ENCODE assay signal across 9 cellular contexts in genomic region chr15:101725073-101725472, GRCh38. TPM values are rescaled to one million over a fixed set of nuclear protein-coding genes. Genes with fewer than 3 reads are reported as not detected.
DNase-seq lines count a peak whose midpoint lies in the region; ATAC-seq, FAIRE-seq and TF ChIP-seq lines count a peak whose summit lies in the region.
"Had no signal": no experiment of that assay in that cellular context is flagged by ENCODE, and none has a peak within 500 bp of the region (broad histone marks: within the 10 kb centered on the region; RNA-seq: fewer than 3 reads in every experiment).

No MANE protein-coding gene starts in this region.

- H4K20me1 ChIP-seq in DND-41 (ENCODE audit: insufficient read depth, low read length) (no peaks in the 10 kb centered on the region), K562 (replicated peaks; ENCODE audit: control insufficient read depth, insufficient read depth, low read length) (no peaks in the 10 kb centered on the region)

- no peak for TF ChIP-seq POLR2A in K562 (conservative IDR thresholded peaks at IDR 0.05)

- peak; percentile 52 for FAIRE-seq in K562 (lab: Jason Lieb, UNC)

- H3K27me3 ChIP-seq in CD4-positive, CD25-positive, alpha-beta regulatory T cell (ENCODE audit: control insufficient read depth, insufficient read depth, low read length) = no peaks in the 10 kb centered on the region
- H3K27me3 ChIP-seq in DND-41 (ENCODE audit: insufficient read depth, low read length, poor library complexity) = no peaks in the 10 kb centered on the region
- no peaks in the 10 kb centered on the region for H3K27me3 ChIP-seq in K562 (ENCODE audit: control insufficient read depth in 2 of 2, insufficient read depth in 2 of 2, low read length in 2 of 2)

- in situ Hi-C loops in K562 (cut with MboI) = no loop called here

- H3K9me3 ChIP-seq in CD4-positive, CD25-positive, alpha-beta regulatory T cell (ENCODE audit: control insufficient read depth in 2 of 2, low read length in 2 of 2) = no peaks in the 10 kb centered on the region
- H3K9me3 ChIP-seq in DND-41 (ENCODE audit: insufficient read depth, low read length, severe bottlenecking) (no peaks in the 10 kb centered on the region), K562 (replicated peaks; ENCODE audit: control insufficient read depth, insufficient read depth, low read depth, low read length) (no peaks in the 10 kb centered on the region)

- intact Hi-C loops in K562 (cut with micrococcal nuclease) = no loop called here

- H3K9me1 ChIP-seq in K562 (ENCODE audit: control insufficient read depth, insufficient read depth, low read length) = no peaks in the 10 kb centered on the region

- no peak overlapping the region for H3K9ac ChIP-seq in DND-41 (ENCODE audit: low read depth, low read length)
- H3K9ac ChIP-seq in K562 (ENCODE audit: insufficient read depth in 1 of 2, low read depth in 2 of 2, low read length in 2 of 2) = peak overlapping the region in 1 of 2 experiments; percentile 51; a peak in 2 of 4 replicates

- H3K36me3 ChIP-seq in CD4-positive, CD25-positive, alpha-beta regulatory T cell (ENCODE audit: control insufficient read depth, insufficient read depth, low read length) = peaks cover 18% of the 10 kb centered on the region
- H3K36me3 ChIP-seq in DND-41 (ENCODE audit: insufficient read depth, low read length) = peaks cover 16% of the 10 kb centered on the region
- peaks cover 21% of the 10 kb centered on the region; the same call in 2 of the 3 replicates for H3K36me3 ChIP-seq in K562 (ENCODE audit: control insufficient read depth, insufficient read depth, low read length)

- H2AFZ ChIP-seq in DND-41 (ENCODE audit: low read depth, low read length) (peak overlapping the region; percentile 58; the same call in 1 of the 2 replicates), K562 (ENCODE audit: low read depth, low read length) (peak overlapping the region; percentile 93)

- H3K79me2 ChIP-seq in DND-41 (ENCODE audit: insufficient read depth, low read length) (no peaks in the 10 kb centered on the region), K562 (ENCODE audit: control insufficient read depth, insufficient read depth, low read length) (peaks cover 11% of the 10 kb centered on the region; the same call in 2 of the 3 replicates)

- ATAC-seq in CD4-positive, CD25-positive, alpha-beta regulatory T cell (ENCODE audit: low read depth in 2 of 2) = no peak
- ATAC-seq in DND-41 (ENCODE audit: insufficient read depth, low read depth) (no peak), K562 (no peak), GM18858 (IDR thresholded peaks at IDR 0.05; ENCODE audit: unreplicated experiment) (no peak)

- peaks cover 12% of the 10 kb centered on the region for H3K4me1 ChIP-seq in CD4-positive, CD25-positive, alpha-beta regulatory T cell (ENCODE audit: control insufficient read depth, insufficient read depth, low read length, poor library complexity, severe bottlenecking)
- H3K4me1 ChIP-seq in DND-41 (ENCODE audit: insufficient read depth, low read length) (peaks cover 20% of the 10 kb centered on the region), K562 (replicated peaks in 1 of 2; ENCODE audit: control insufficient read depth in 2 of 2, insufficient read depth in 2 of 2, low read length in 2 of 2) (peaks cover 6 to 13% of the 10 kb centered on the region in 2 experiments; a peak in 3 of 5 replicates)

- peaks cover 12 to 24% (median 14%) of the 10 kb centered on the region in 4 donors for H3K4me1 Mint-ChIP-seq in CD4-positive, CD25-positive, alpha-beta regulatory T cell
- H3K4me1 Mint-ChIP-seq in nephron progenitor cell = peaks cover 17% of the 10 kb centered on the region

- peak overlapping the region; percentile 93; the same call in 1 of the 2 replicates for H3K4me2 ChIP-seq in DND-41 (ENCODE audit: insufficient read depth, low read length)
- H3K4me2 ChIP-seq in K562 (ENCODE audit: insufficient read depth, low read length) = peak overlapping the region; percentile 82

- no peaks in the 10 kb centered on the region for H3K9me3 Mint-ChIP-seq in CD4-positive, CD25-positive, alpha-beta regulatory T cell
- no peaks in the 10 kb centered on the region for H3K9me3 Mint-ChIP-seq in nephron progenitor cell

- no peak for TF ChIP-seq EP300 in K562 (IDR thresholded peaks at IDR 0.05; ENCODE audit: low read length)

- H3K27ac Mint-ChIP-seq in CD4-positive, CD25-positive, alpha-beta regulatory T cell = peak overlapping the region in 2 of 3 donors; percentile 60 to 73
- H3K27ac Mint-ChIP-seq in nephron progenitor cell = no peak overlapping the region
- H3K27ac Mint-ChIP-seq: activated naive CD4-positive, alpha-beta T cell treated with anti-CD3 and anti-CD28 coated beads, Interleukin-2, amount 50 U/mL, for 72 hours had no signal

- BruUV-seq in K562 (replicated peaks; lab: Mats Ljungman, UMichigan) = no TSS peak

- TF ChIP-seq RAD21 in K562 (CRISPR knock-in tag; conservative IDR thresholded peaks at IDR 0.05 in 1 of 2, IDR thresholded peaks at IDR 0.05 in 1 of 2) = no peak

- CTCF ChIA-PET in K562 (lab: Yijun Ruan, JAX; ENCODE audit: low intra/inter-chr PET ratio) = no interaction called here

- H3K4me3 ChIP-seq in CD4-positive, CD25-positive, alpha-beta regulatory T cell (ENCODE audit: low read depth, low read length) = no peak overlapping the region
- H3K4me3 ChIP-seq in DND-41 (ENCODE audit: low read depth in 1 of 2, low read length in 2 of 2) = no peak overlapping the region
- H3K4me3 ChIP-seq in K562 = no peak overlapping the region

- no peak for TF ChIP-seq CTCF in DND-41 (IDR thresholded peaks at IDR 0.05; ENCODE audit: borderline replicate concordance, extremely low read depth, low read length, poor library complexity, severe bottlenecking)
- TF ChIP-seq CTCF in K562 (IDR thresholded peaks at IDR 0.05 in 2 of 3, conservative IDR thresholded peaks at IDR 0.05 in 1 of 3; ENCODE audit: insufficient read depth in 2 of 3, low read depth in 1 of 3, low read length in 3 of 3) = no peak
- no peak for TF ChIP-seq CTCF in nephron progenitor cell (IDR thresholded peaks at IDR 0.05)

- DNase-seq in CD4-positive, CD25-positive, alpha-beta regulatory T cell = no peak
- DNase-seq in DND-41 (no peak), K562 (ENCODE audit: extremely low read depth in 1 of 4, low spot score in 3 of 4) (no peak), nephron progenitor cell (no peak), activated gamma-delta T cell (lab: John Stamatoyannopoulos, UW) (no peak), SKM-1 treated with dmso at 0.1 percent for 144 hours (lab: John Stamatoyannopoulos, UW; ENCODE audit: unreplicated experiment) (no peak)

- H3K36me3 Mint-ChIP-seq in CD4-positive, CD25-positive, alpha-beta regulatory T cell = peaks cover 12% of the 10 kb centered on the region
- peaks cover 28% of the 10 kb centered on the region for H3K36me3 Mint-ChIP-seq in nephron progenitor cell (ENCODE audit: low read depth)

- 54% methylated on average over 2 of the region's 2 CpGs for WGBS in K562 (ENCODE audit: insufficient coverage, low coverage, missing lambda C conversion rate)

- no peaks in the 10 kb centered on the region for H3K27me3 Mint-ChIP-seq in CD4-positive, CD25-positive, alpha-beta regulatory T cell
- peaks cover 8% of the 10 kb centered on the region for H3K27me3 Mint-ChIP-seq in nephron progenitor cell (ENCODE audit: low read depth, poor library complexity)
- H3K27me3 Mint-ChIP-seq: dendritic cell treated with granulocyte-macrophage colony-stimulating factor and Interleukin-4, amounts not matched to agents 40 ng/mL and 50 ng/mL, for 4 days had no signal

- no peak overlapping the region for H3K27ac ChIP-seq in CD4-positive, CD25-positive, alpha-beta regulatory T cell (ENCODE audit: insufficient read depth, low read length, poor library complexity, severe bottlenecking)
- H3K27ac ChIP-seq in DND-41 (ENCODE audit: low read length) (no peak overlapping the region), K562 (ENCODE audit: extremely low read depth, low read depth, low read length) (peak overlapping the region; percentile 66; the same call in 2 of the 3 replicates)

- POLR2A ChIA-PET in K562 (lab: Yijun Ruan, JAX) = interaction anchor here (0.6 to 1.8 kb wide), 2 partner anchors 12 to 53 kb away, joined by 3 to 5 read pairs; no protein-coding TSS in a partner anchor

- peak overlapping the region; percentile 61 to 78 (median 66) for H3K4me3 Mint-ChIP-seq in CD4-positive, CD25-positive, alpha-beta regulatory T cell
- peak overlapping the region; percentile 55 for H3K4me3 Mint-ChIP-seq in nephron progenitor cell
- H3K4me3 Mint-ChIP-seq: dendritic cell treated with granulocyte-macrophage colony-stimulating factor and Interleukin-4, amounts not matched to agents 40 ng/mL and 50 ng/mL, for 4 days had no signal

TF ChIP-seq in K562, 482 proteins besides CTCF, POLR2A, EP300 and RAD21:
- peak; percentile 54 for TF ChIP-seq ZFP36 (IDR thresholded peaks at IDR 0.05; ENCODE audit: low read depth, low read length, partially characterized antibody)
- TF ChIP-seq SMARCA5 (IDR thresholded peaks at IDR 0.05) = 0 out of 2 replicates have a peak, but pooled peaks have one; percentile 38
- TF ChIP-seq CHD4 (IDR thresholded peaks at IDR 0.05; ENCODE audit: insufficient read depth, insufficient replicate concordance, low read depth, low read length, poor library complexity, severe bottlenecking) = no peak
- no peak for TF ChIP-seq PHB (CRISPR knock-in tag; IDR thresholded peaks at IDR 0.05)
- TF ChIP-seq RBM25 (IDR thresholded peaks at IDR 0.05; ENCODE audit: low read depth, low read length, severe bottlenecking) = peak; percentile 16
- peak; percentile 67; the same call in 1 of the 2 replicates for TF ChIP-seq BCOR (IDR thresholded peaks at IDR 0.05)

RNA-seq across cellular contexts. Expression of gene TARS3, which starts 0.8 kb away (rescaled TPM):
- 15.9 TPM for total RNA-seq in CD4-positive, CD25-positive, alpha-beta regulatory T cell
- polyA plus RNA-seq in CD4-positive, CD25-positive, alpha-beta regulatory T cell = 10 to 100 TPM in 1 of 4 donors, 1 to 10 TPM in 3; 6.5 to 10.1 (median 8.1) TPM
- total RNA-seq in K562 (2011; cell fraction: chromatin; rRNA removed; ENCODE audit: low replicate concordance) = 10.9 and 23.9 TPM in 2 replicates
- total RNA-seq in K562 (2011; cell fraction: nucleolus; rRNA removed) = 7.0 and 8.3 TPM in 2 replicates
- 10.9 and 14.0 TPM in 2 replicates for total RNA-seq in K562 (2011; cell fraction: nucleoplasm; rRNA removed)
- total RNA-seq in K562 (2014; rRNA removed) (12.1 and 13.3 TPM in 2 replicates), K562 (2014; rRNA removed; fragmentation: Illumina TruSeq; extraction: Trizol) (13.2 and 14.5 TPM in 2 replicates), K562 (2015; rRNA removed; fragmentation: Illumina TruSeq; extraction: Trizol) (14.3 and 14.7 TPM in 2 replicates), K562 (2021) (8.6 and 8.7 TPM in 2 replicates)
- polyA plus RNA-seq in K562 (2011; rRNA removed) (5.1 and 5.8 TPM in 2 replicates), K562 (2014; fragmentation: Illumina TruSeq; extraction: Trizol) (8.1 and 9.8 TPM in 2 replicates), K562 (2014; fragmentation: Nextera tagmentation; extraction: Ambion mirVana) (1 to 10 TPM; 2.1 to 3.0 TPM), K562 (2014; rRNA removed) (10.0 and 10.9 TPM in 2 replicates)
- 1.7 and 2.2 TPM in 2 replicates for polyA plus RNA-seq in K562 (2011; cell fraction: cytosol; rRNA removed)
- 6.0 and 7.4 TPM in 2 replicates for polyA plus RNA-seq in K562 (2011; cell fraction: nucleus; rRNA removed)
- 6.1 and 6.9 TPM in 2 replicates for polyA plus RNA-seq in K562 (2012)
- polyA minus RNA-seq in K562 (2011; rRNA and poly(A)+ RNA removed) = 9.8 and 11.1 TPM in 2 replicates
- polyA minus RNA-seq in K562 (2011; cell fraction: cytosol; rRNA and poly(A)+ RNA removed) = 6.9 and 7.2 TPM in 2 replicates
- polyA minus RNA-seq in K562 (2011; cell fraction: nucleus; rRNA and poly(A)+ RNA removed) = 9.4 and 12.6 TPM in 2 replicates
